ENCODE assay signal across 9 cellular contexts in the genomic region with DNA sequence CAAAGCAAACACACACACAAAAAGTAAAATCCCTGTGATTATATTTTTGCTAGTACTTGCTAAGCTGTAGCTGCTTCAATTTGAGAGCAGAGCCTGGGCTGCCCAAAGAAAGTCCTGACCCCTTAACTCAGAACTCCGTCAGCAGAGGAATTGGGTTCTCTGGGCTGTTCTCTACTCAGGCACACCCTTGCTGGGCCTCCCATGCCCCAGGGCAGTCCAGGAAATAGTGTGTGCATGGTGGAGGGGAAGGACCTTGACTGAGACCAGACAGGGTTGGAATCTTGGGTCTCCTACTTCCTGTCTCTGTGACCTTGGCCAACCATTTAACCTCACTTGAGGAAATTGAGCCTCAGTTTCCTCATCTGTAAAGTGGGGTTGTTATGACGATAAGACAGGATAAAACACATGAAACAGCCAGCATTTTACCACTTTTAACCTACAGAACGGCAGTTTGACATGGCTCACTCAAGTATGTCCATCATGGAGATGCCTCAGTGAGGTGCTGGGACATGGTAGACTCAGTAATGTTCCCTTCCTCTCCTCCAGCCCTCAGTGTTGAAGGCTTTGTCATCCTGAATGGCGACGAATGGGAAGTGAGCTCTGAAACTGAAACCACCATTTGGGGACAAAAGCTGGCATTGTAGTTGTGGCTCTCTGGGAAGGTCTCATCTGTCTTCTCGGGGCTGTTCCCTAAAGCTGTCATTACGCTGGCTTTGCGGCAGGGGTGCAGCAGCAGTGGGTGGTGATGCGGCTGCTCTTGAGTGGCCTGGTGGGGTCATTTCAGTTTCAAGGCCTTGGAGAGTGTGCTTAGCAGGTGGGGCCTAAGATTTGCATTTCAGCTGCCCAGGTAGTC.
DNase-seq lines count a peak whose midpoint lies in the region; ATAC-seq and TF ChIP-seq lines count a peak whose summit lies in the region.
"Had no signal": no experiment of that assay in that cellular context is flagged by ENCODE, and none has a peak within 500 bp of the region (broad histone marks: within the 10 kb centered on the region; RNA-seq: fewer than 3 reads in every experiment).

No MANE protein-coding gene starts in this region.

- H3K9me1 ChIP-seq in IMR-90 (ENCODE audit: insufficient read depth, low read length), result peaks cover 14% of the 10 kb centered on the region

- WGBS in IMR-90 (ENCODE audit: extremely low coverage in 2 of 2, insufficient read length in 1 of 2), 2 experiments, result 100% methylated on average over 1 of the region's 9 CpGs; no CpG with 5 or more reads in 1 of the 2 experiments
- 93% methylated on average over 9 of the region's 9 CpGs for WGBS in mesenchymal stem cell

- H3K4me1 ChIP-seq in CD4-positive, alpha-beta memory T cell (ENCODE audit: insufficient read depth, low read length), result peaks cover 48% of the 10 kb centered on the region
- H3K4me1 ChIP-seq in IMR-90 (ENCODE audit: control insufficient read depth, insufficient read depth, low read length), result peaks cover 7% of the 10 kb centered on the region
- peaks cover 20% of the 10 kb centered on the region for H3K4me1 ChIP-seq in mesenchymal stem cell (ENCODE audit: control insufficient read depth, insufficient read depth, low read depth, low read length)

- H3K23ac ChIP-seq in IMR-90 (ENCODE audit: low read depth, low read length) (peak overlapping the region; percentile 61; the same call in 1 of the 2 replicates), mesenchymal stem cell (ENCODE audit: low read length in 2 of 2) (no peak overlapping the region)

- H3K36me3 Mint-ChIP-seq in CD4-positive, alpha-beta memory T cell, result peaks cover 5 to 8% of the 10 kb centered on the region in 2 donors
- H3K36me3 Mint-ChIP-seq in activated T-helper 1 cell treated with anti-CD3 and anti-CD28 coated beads, Interleukin-12 subunit alpha, Interleukin-12 subunit beta, Interleukin-2, Interleukin-4 antibody, amounts not matched to agents 30 ng/mL and 10 ng/mL and 1 ng/mL, durations not matched to agents 14 hours and 24 hours and 36 hours (ENCODE audit: low read depth), result no peaks in the 10 kb centered on the region

- no peak overlapping the region for H3K9ac ChIP-seq in IMR-90 (ENCODE audit: low read depth, low read length)
- H3K9ac ChIP-seq in mesenchymal stem cell (ENCODE audit: low read length), result no peak overlapping the region

- DNase-seq in CD4-positive, alpha-beta memory T cell, result no peak
- DNase-seq in IMR-90, result no peak
- no peak for DNase-seq in activated T-helper 1 cell treated with anti-CD3 and anti-CD28 coated beads, Interleukin-12 subunit alpha, Interleukin-12 subunit beta, Interleukin-2, Interleukin-4 antibody, amounts not matched to agents 30 ng/mL and 10 ng/mL and 1 ng/mL, durations not matched to agents 14 hours and 24 hours and 36 hours (ENCODE audit: low spot score)
- DNase-seq in mesenchymal stem cell, result no peak
- DNase-seq in RKO (ENCODE audit: low spot score), result no peak
- no peak for DNase-seq in hepatic stellate cell (ENCODE audit: low spot score)
- DNase-seq: activated CD8-positive, alpha-beta memory T cell treated with anti-CD3 and anti-CD28 coated beads, Interleukin-2, amount 50 U/mL, for 48 hours had no signal

- H2AFZ ChIP-seq in IMR-90 (replicated peaks; ENCODE audit: low read length, poor library complexity) (peak overlapping the region; percentile 37), mesenchymal stem cell (ENCODE audit: low read depth, low read length) (no peak overlapping the region)

- H3K27me3 ChIP-seq in CD4-positive, alpha-beta memory T cell (ENCODE audit: insufficient read depth, low read length), result no peaks in the 10 kb centered on the region
- H3K27me3 ChIP-seq in IMR-90 (ENCODE audit: control insufficient read depth, insufficient read depth, low read length), result no peaks in the 10 kb centered on the region
- no peaks in the 10 kb centered on the region for H3K27me3 ChIP-seq in mesenchymal stem cell (ENCODE audit: control insufficient read depth in 1 of 2, insufficient read depth in 1 of 2, low read length in 2 of 2)

- H3K4me1 Mint-ChIP-seq in CD4-positive, alpha-beta memory T cell, result peaks cover 27 to 53% (median 43%) of the 10 kb centered on the region in 4 donors
- peaks cover 54% of the 10 kb centered on the region for H3K4me1 Mint-ChIP-seq in activated T-helper 1 cell treated with anti-CD3 and anti-CD28 coated beads, Interleukin-12 subunit alpha, Interleukin-12 subunit beta, Interleukin-2, Interleukin-4 antibody, amounts not matched to agents 30 ng/mL and 10 ng/mL and 1 ng/mL, durations not matched to agents 14 hours and 24 hours and 36 hours (ENCODE audit: low read depth)

- no peak overlapping the region for H2BK5ac ChIP-seq in IMR-90 (ENCODE audit: low read depth, low read length, poor library complexity, severe bottlenecking)
- H2BK5ac ChIP-seq in mesenchymal stem cell (ENCODE audit: low read depth, low read length, poor library complexity, severe bottlenecking), result no peak overlapping the region

- H3K4ac ChIP-seq in IMR-90 (ENCODE audit: low read depth, low read length) (peak overlapping the region; percentile 59), mesenchymal stem cell (ENCODE audit: low read depth in 1 of 2, low read length in 2 of 2) (no peak overlapping the region)

- H3K79me1 ChIP-seq in IMR-90 (ENCODE audit: low read depth in 1 of 2, low read length in 2 of 2) (peaks cover 40 to 61% of the 10 kb centered on the region in 2 experiments), mesenchymal stem cell (replicated peaks; ENCODE audit: low read length, poor library complexity, severe bottlenecking) (peaks cover 58% of the 10 kb centered on the region)

- H4K8ac ChIP-seq in IMR-90 (ENCODE audit: low read depth in 2 of 2, low read length in 2 of 2) (no peak overlapping the region), mesenchymal stem cell (ENCODE audit: low read length) (peak overlapping the region; percentile 35)

- H3K14ac ChIP-seq in IMR-90 (replicated peaks; ENCODE audit: low read depth, low read length), result 0 out of 2 replicates have a peak overlapping the region, but pooled peaks have one; percentile 15
- no peak overlapping the region for H3K14ac ChIP-seq in mesenchymal stem cell (ENCODE audit: low read length in 2 of 2)

- H2BK15ac ChIP-seq in IMR-90 (ENCODE audit: low read depth, low read length), result peak overlapping the region; percentile 44; the same call in 1 of the 3 replicates
- peak overlapping the region; percentile 34 for H2BK15ac ChIP-seq in mesenchymal stem cell (ENCODE audit: low read depth, poor library complexity, severe bottlenecking)

- peak overlapping the region; percentile 5 for H2AK9ac ChIP-seq in IMR-90 (replicated peaks; ENCODE audit: low read depth, low read length, poor library complexity)

- in situ Hi-C loops in IMR-90 (cut with MboI; ENCODE audit: low sequenced_read_pairs), result no loop called here

- H3K4me3 ChIP-seq in CD4-positive, alpha-beta memory T cell (ENCODE audit: low read length in 2 of 2), result no peak overlapping the region
- H3K4me3 ChIP-seq in IMR-90 (ENCODE audit: insufficient read depth, low read depth, low read length) (no peak overlapping the region), mesenchymal stem cell (ENCODE audit: insufficient read depth in 1 of 2, low read depth in 1 of 2, low read length in 2 of 2) (no peak overlapping the region)

- H4K5ac ChIP-seq in IMR-90 (ENCODE audit: low read depth, low read length), result no peak overlapping the region

- H3K18ac ChIP-seq in IMR-90 (ENCODE audit: low read depth, low read length) (no peak overlapping the region), mesenchymal stem cell (ENCODE audit: low read depth in 1 of 2, low read length in 2 of 2) (no peak overlapping the region)

- peak overlapping the region; percentile 24; the same call in 1 of the 2 replicates for H2BK120ac ChIP-seq in IMR-90 (ENCODE audit: low read depth, low read length)
- H2BK120ac ChIP-seq in mesenchymal stem cell (ENCODE audit: low read depth, low read length), result no peak overlapping the region

- intact Hi-C loops in CD4-positive, alpha-beta memory T cell (cut with micrococcal nuclease), result loop anchor here (5.0 kb wide), 3 partner anchors 47 to 203 kb away; no protein-coding TSS in a partner anchor
- intact Hi-C loops in IMR-90 (cut with micrococcal nuclease), result no loop called here
- intact Hi-C loops in activated T-helper 1 cell treated with anti-CD3 and anti-CD28 coated beads, Interleukin-12 subunit alpha, Interleukin-12 subunit beta, Interleukin-2, Interleukin-4 antibody, amounts not matched to agents 30 ng/mL and 10 ng/mL and 1 ng/mL, durations not matched to agents 14 hours and 24 hours and 36 hours (cut with micrococcal nuclease), result loop anchor here (2.0 to 5.0 kb wide), 4 partner anchors 51 to 443 kb away; partner anchors contain the start of gene C16orf46

- H3K36me3 ChIP-seq in CD4-positive, alpha-beta memory T cell (ENCODE audit: insufficient read depth, low read length), result no peaks in the 10 kb centered on the region
- H3K36me3 ChIP-seq in IMR-90 (ENCODE audit: control insufficient read depth, insufficient read depth, low read length), result peaks cover 4% of the 10 kb centered on the region; the same call in 1 of the 2 replicates
- H3K36me3 ChIP-seq in mesenchymal stem cell (ENCODE audit: control insufficient read depth in 1 of 2, insufficient read depth in 2 of 2, low read depth in 1 of 2, low read length in 2 of 2), result peaks cover 0 to 21% of the 10 kb centered on the region in 2 experiments

- peak overlapping the region; percentile 63 for H3K27ac ChIP-seq in CD4-positive, alpha-beta memory T cell (ENCODE audit: low read depth, low read length)
- H3K27ac ChIP-seq in IMR-90 (ENCODE audit: insufficient read depth, low read length) (no peak overlapping the region), mesenchymal stem cell (ENCODE audit: low read length, poor library complexity, severe bottlenecking) (no peak overlapping the region)

- no peak overlapping the region for H4K91ac ChIP-seq in IMR-90 (ENCODE audit: insufficient read depth, low read depth, low read length)
- no peak overlapping the region for H4K91ac ChIP-seq in mesenchymal stem cell (ENCODE audit: low read length)

- CTCF ChIA-PET in CD4-positive, alpha-beta memory T cell (lab: Charles Lee; ENCODE audit: partially characterized antibody), result interaction anchor here (0.7 kb wide), 1 partner anchor 177 kb away, joined by 5 read pairs; no protein-coding TSS in a partner anchor
- CTCF ChIA-PET in IMR-90 (lab: Yijun Ruan, JAX), result interaction anchor here (0.7 kb wide), 1 partner anchor 21 kb away, joined by 3 read pairs; no protein-coding TSS in a partner anchor

- peak overlapping the region; percentile 29; the same call in 1 of the 2 replicates for H2BK20ac ChIP-seq in IMR-90 (ENCODE audit: low read depth, low read length)

- TF ChIP-seq CTCF in IMR-90 (conservative IDR thresholded peaks at IDR 0.05; ENCODE audit: low read depth, low read length), result no peak

- peak overlapping the region; percentile 93 to 98 (median 97) for H3K27ac Mint-ChIP-seq in CD4-positive, alpha-beta memory T cell
- peak overlapping the region; percentile 70 for H3K27ac Mint-ChIP-seq in activated T-helper 1 cell treated with anti-CD3 and anti-CD28 coated beads, Interleukin-12 subunit alpha, Interleukin-12 subunit beta, Interleukin-2, Interleukin-4 antibody, amounts not matched to agents 30 ng/mL and 10 ng/mL and 1 ng/mL, durations not matched to agents 14 hours and 24 hours and 36 hours

- H3K4me2 ChIP-seq in IMR-90 (ENCODE audit: low read depth, low read length), result no peak overlapping the region
- H3K4me2 ChIP-seq in mesenchymal stem cell (ENCODE audit: low read length, poor library complexity, severe bottlenecking), result no peak overlapping the region

- ATAC-seq in IMR-90 (ENCODE audit: low read depth) (no peak), HG03460 (IDR thresholded peaks at IDR 0.05; ENCODE audit: unreplicated experiment) (no peak), HG02678 (IDR thresholded peaks at IDR 0.05; ENCODE audit: unreplicated experiment) (no peak)

- dilution Hi-C loops in IMR-90 (cut with HindIII; ENCODE audit: low sequenced_read_pairs, unreplicated experiment), result no loop called here

- no peak overlapping the region for H3K56ac ChIP-seq in IMR-90 (ENCODE audit: extremely low read depth, insufficient read depth, low read length)

- H3K27me3 Mint-ChIP-seq in CD4-positive, alpha-beta memory T cell, result no peaks in the 10 kb centered on the region
- H3K27me3 Mint-ChIP-seq in activated T-helper 1 cell treated with anti-CD3 and anti-CD28 coated beads, Interleukin-12 subunit alpha, Interleukin-12 subunit beta, Interleukin-2, Interleukin-4 antibody, amounts not matched to agents 30 ng/mL and 10 ng/mL and 1 ng/mL, durations not matched to agents 14 hours and 24 hours and 36 hours (ENCODE audit: insufficient read depth), result no peaks in the 10 kb centered on the region

- no TSS peak for BruUV-seq in IMR-90 (replicated peaks; lab: Mats Ljungman, UMichigan)

- POLR2A ChIA-PET in CD4-positive, alpha-beta memory T cell (lab: Charles Lee; ENCODE audit: partially characterized antibody), result interaction anchor here (1.5 to 2.2 kb wide), 2 partner anchors 50 to 97 kb away, joined by 4 to 6 read pairs; no protein-coding TSS in a partner anchor
- POLR2A ChIA-PET in IMR-90 (lab: Charles Lee; ENCODE audit: unreplicated experiment), result no interaction called here

- H4K20me1 ChIP-seq in IMR-90 (ENCODE audit: insufficient read depth, low read length), result peaks cover 33% of the 10 kb centered on the region

- no peak for TF ChIP-seq RAD21 in IMR-90 (IDR thresholded peaks at IDR 0.05; ENCODE audit: low read length)

- no peak overlapping the region for H2BK12ac ChIP-seq in mesenchymal stem cell (ENCODE audit: low read length in 2 of 2)

- H3K4me3 Mint-ChIP-seq in CD4-positive, alpha-beta memory T cell, result no peak overlapping the region
- H3K4me3 Mint-ChIP-seq in activated T-helper 1 cell treated with anti-CD3 and anti-CD28 coated beads, Interleukin-12 subunit alpha, Interleukin-12 subunit beta, Interleukin-2, Interleukin-4 antibody, amounts not matched to agents 30 ng/mL and 10 ng/mL and 1 ng/mL, durations not matched to agents 14 hours and 24 hours and 36 hours, result no peak overlapping the region

- H2AK5ac ChIP-seq in IMR-90 (ENCODE audit: low read depth, low read length) (peak overlapping the region; percentile 58; the same call in 1 of the 2 replicates), mesenchymal stem cell (ENCODE audit: low read length, severe bottlenecking) (no peak overlapping the region)

- no peak for TF ChIP-seq POLR2A in IMR-90 (IDR thresholded peaks at IDR 0.05; ENCODE audit: low read depth, low read length)

- H3K9me3 ChIP-seq in CD4-positive, alpha-beta memory T cell (ENCODE audit: control insufficient read depth in 1 of 2, low read length in 2 of 2), result no peaks in the 10 kb centered on the region
- no peaks in the 10 kb centered on the region for H3K9me3 ChIP-seq in IMR-90 (ENCODE audit: control insufficient read depth, insufficient read depth, low read length)
- no peaks in the 10 kb centered on the region for H3K9me3 ChIP-seq in mesenchymal stem cell (ENCODE audit: control insufficient read depth, low read length)

- H3K9me3 Mint-ChIP-seq in CD4-positive, alpha-beta memory T cell, result no peaks in the 10 kb centered on the region
- no peaks in the 10 kb centered on the region for H3K9me3 Mint-ChIP-seq in activated T-helper 1 cell treated with anti-CD3 and anti-CD28 coated beads, Interleukin-12 subunit alpha, Interleukin-12 subunit beta, Interleukin-2, Interleukin-4 antibody, amounts not matched to agents 30 ng/mL and 10 ng/mL and 1 ng/mL, durations not matched to agents 14 hours and 24 hours and 36 hours
